Comparison of ENCODE assay signal across 26 cellular contexts in genomic region chr3:56282341-56282740, GRCh38.
DNase-seq lines count a peak whose midpoint lies in the region; ATAC-seq and TF ChIP-seq lines count a peak whose summit lies in the region.
"Had no signal": no experiment of that assay in that cellular context is flagged by ENCODE, and none has a peak within 500 bp of the region (broad histone marks: within the 10 kb centered on the region; RNA-seq: fewer than 3 reads in every experiment).

No MANE protein-coding gene starts in this region.

- DNase-seq in NOMO-1 treated with DMSO at 0.1 percent for 48 hours (lab: John Stamatoyannopoulos, UW; ENCODE audit: unreplicated experiment) (peak; percentile 22), NOMO-1 treated with dmso at 0.1 percent for 144 hours (lab: John Stamatoyannopoulos, UW; ENCODE audit: unreplicated experiment) (no peak), astrocyte of the cerebellum (ENCODE audit: low read depth) (peak; percentile 15), fibroblast of pulmonary artery (ENCODE audit: low read depth) (peak; percentile 93), pons (ENCODE audit: low spot score) (no peak), NCI-H526 (lab: John Stamatoyannopoulos, UW) (no peak)
- DNase-seq: 8988T, ACHN, BE2C, Calu3, DMS153, H7, KBM-7, NCI-H1092, NCI-H1417 treated with DMSO at 0.1 percent for 48 hours, NCI-H1694 treated with DMSO at 0.1 percent for 48 hours, NCI-H2081, NCI-H2171, NCI-H226, NCI-H510A treated with DMSO at 0.1 percent for 48 hours, NCI-H748 treated with DMSO at 0.1 percent for 48 hours, PC-9 had no signal

- in situ Hi-C loops in astrocyte of the cerebellum (cut with HindIII; ENCODE audit: low sequenced_read_pairs), result no loop called here

- ATAC-seq in HG03457 (IDR thresholded peaks at IDR 0.05; ENCODE audit: unreplicated experiment) (no peak), GM19035 (IDR thresholded peaks at IDR 0.05; ENCODE audit: unreplicated experiment) (no peak)
- ATAC-seq: Right ventricle myocardium inferior had no signal

- no peak for TF ChIP-seq CTCF in astrocyte of the cerebellum (IDR thresholded peaks at IDR 0.05; ENCODE audit: low read depth, low read length, missing control alignments)
- no peak for TF ChIP-seq CTCF in fibroblast of pulmonary artery (IDR thresholded peaks at IDR 0.05; ENCODE audit: low read length, missing control alignments)

- H3K4me3 ChIP-seq in astrocyte of the cerebellum (ENCODE audit: low read depth, low read length) (no peak overlapping the region), fibroblast of pulmonary artery (replicated peaks; ENCODE audit: low read depth, low read length) (no peak overlapping the region)
- H3K4me3 ChIP-seq: PC-9, SK-N-MC had no signal

Comparison
In these comparisons a context has a peak if more than half of its experiments do, and no peak if none do; other contexts are left out.
1. DNase-seq: peak in NOMO-1 treated with DMSO at 0.1 percent for 48 hours (single experiment), astrocyte of the cerebellum (single experiment) and fibroblast of pulmonary artery (single experiment); none in NOMO-1 treated with dmso at 0.1 percent for 144 hours (single experiment), pons (single experiment) and NCI-H526 (0 of 2).